In the genomic region with DNA sequence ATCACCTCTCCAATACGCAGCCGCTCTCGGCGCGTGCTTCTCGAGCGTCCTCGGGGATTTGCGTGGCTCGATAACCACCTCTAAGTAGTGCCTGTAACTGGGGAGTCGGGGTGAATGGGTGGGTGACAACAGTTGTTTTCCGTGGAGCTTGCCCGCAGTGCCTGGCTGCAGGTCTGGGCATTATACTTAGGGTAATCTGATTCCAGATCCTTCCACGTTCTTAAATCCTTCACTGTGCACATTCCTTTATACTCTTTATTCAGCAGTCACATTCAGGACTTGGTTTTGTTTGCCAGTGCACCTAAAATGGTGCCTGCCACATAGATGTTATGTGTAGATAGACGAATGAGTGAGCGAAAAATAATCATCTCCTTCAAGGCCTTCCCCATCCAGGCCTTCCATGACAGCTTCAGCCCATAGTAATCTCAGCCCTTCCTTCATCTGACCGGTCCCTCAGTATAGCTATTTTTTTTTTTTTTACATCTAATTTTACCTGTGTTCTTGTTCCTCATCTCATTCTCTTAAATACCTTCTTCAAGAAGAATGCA, we compare ENCODE assay signal across 8 cellular contexts. TPM values are rescaled to one million over a fixed set of nuclear protein-coding genes. Genes with fewer than 3 reads are reported as not detected.
DNase-seq lines count a peak whose midpoint lies in the region; ATAC-seq, FAIRE-seq and TF ChIP-seq lines count a peak whose summit lies in the region.

No MANE protein-coding gene starts in this region.

- peak overlapping the region; percentile 99 to 100 (median 99) for H3K27ac Mint-ChIP-seq in CD4-positive, CD25-positive, alpha-beta regulatory T cell
- peak overlapping the region; percentile 99 for H3K27ac Mint-ChIP-seq in astrocyte (ENCODE audit: unreplicated experiment)

- H3K27ac ChIP-seq in CD4-positive, CD25-positive, alpha-beta regulatory T cell (ENCODE audit: insufficient read depth, low read length, poor library complexity, severe bottlenecking), result peak overlapping the region; percentile 92
- H3K27ac ChIP-seq in astrocyte (ENCODE audit: low read depth, low read length) (peak overlapping the region; percentile 92), HepG2 (ENCODE audit: extremely low read length, insufficient read depth, low read length) (peak overlapping the region; percentile 88), transverse colon (peak overlapping the region; percentile 90 to 96 (median 92))

- TF ChIP-seq POLR2A in HepG2 (IDR thresholded peaks at IDR 0.05; ENCODE audit: insufficient read depth in 1 of 2, low read depth in 2 of 2, low read length in 2 of 2) (no peak), transverse colon (IDR thresholded peaks at IDR 0.05) (no peak), H54 (IDR thresholded peaks at IDR 0.05; ENCODE audit: low read depth, low read length) (no peak)

- BruUV-seq in HepG2 (replicated peaks; lab: Mats Ljungman, UMichigan), result TSS peak; percentile 44

- in situ Hi-C loops in HepG2 (cut with HindIII; ENCODE audit: extremely low pct_ligation_motif_present, low pct_unique_long_range_greater_than_20kb), result no loop called here
- in situ Hi-C loops in transverse colon (cut with MboI; ENCODE audit: low pct_ligation_motif_present in 1 of 4, low pct_unique_long_range_greater_than_20kb in 1 of 4, low sequenced_read_pairs in 3 of 4), result loop anchor here in 3 of 4 donors (5.0 to 10.0 kb wide), 2 partner anchors 51 to 109 kb away; partner anchors contain the start of gene CAPRIN1 (in 2 of the 3)

- no peak for DNase-seq in CD4-positive, CD25-positive, alpha-beta regulatory T cell
- peak; percentile 22 for DNase-seq in astrocyte (ENCODE audit: low read depth)
- DNase-seq in HepG2 (ENCODE audit: low spot score), result peak; percentile 6
- no peak for DNase-seq in transverse colon
- no peak for DNase-seq in H54 (ENCODE audit: insufficient read length, low spot score)
- no peak for DNase-seq in T1000 (lab: John Stamatoyannopoulos, UW)

- H3K4me2 ChIP-seq in astrocyte (ENCODE audit: low read length) (peak overlapping the region; percentile 87), HepG2 (ENCODE audit: low read depth, low read length) (peak overlapping the region; percentile 93)

- H3K9me3 Mint-ChIP-seq in CD4-positive, CD25-positive, alpha-beta regulatory T cell, result no peaks in the 10 kb centered on the region
- no peaks in the 10 kb centered on the region for H3K9me3 Mint-ChIP-seq in astrocyte (ENCODE audit: unreplicated experiment)

- H3K79me2 ChIP-seq in astrocyte (ENCODE audit: insufficient read depth, low read length) (peaks cover 44% of the 10 kb centered on the region), HepG2 (ENCODE audit: insufficient read depth, low read length) (peaks cover 39% of the 10 kb centered on the region)

- intact Hi-C loops in HepG2 (cut with micrococcal nuclease; ENCODE audit: unreplicated experiment) (loop anchor here (1.0 kb wide), 2 partner anchors 55 to 109 kb away; partner anchors contain the start of gene CAPRIN1), transverse colon (cut with DNase I; ENCODE audit: low total_unique reads) (loop anchor here (5.0 kb wide), 1 partner anchor 54 kb away; the partner anchor contains the start of gene CAPRIN1)

- peak overlapping the region; percentile 62 for H2AFZ ChIP-seq in astrocyte (ENCODE audit: low read depth, low read length)
- H2AFZ ChIP-seq in HepG2 (ENCODE audit: low read length), result no peak overlapping the region

- peaks cover 10% of the 10 kb centered on the region for H4K20me1 ChIP-seq in astrocyte (ENCODE audit: insufficient read depth, low read length)
- H4K20me1 ChIP-seq in HepG2 (ENCODE audit: insufficient read depth, low read length), result no peaks in the 10 kb centered on the region

- peak overlapping the region; percentile 95 for H3K9ac ChIP-seq in astrocyte (ENCODE audit: low read length)
- H3K9ac ChIP-seq in HepG2 (ENCODE audit: insufficient read depth, low read depth, low read length), result peak overlapping the region; percentile 97

- TF ChIP-seq CTCF in astrocyte (IDR thresholded peaks at IDR 0.05; ENCODE audit: insufficient read depth, low read depth, low read length), result no peak
- TF ChIP-seq CTCF in HepG2 (CRISPR knock-in tag; IDR thresholded peaks at IDR 0.05), result no peak
- TF ChIP-seq CTCF in transverse colon (IDR thresholded peaks at IDR 0.05), result no peak

- no peak for ATAC-seq in CD4-positive, CD25-positive, alpha-beta regulatory T cell (ENCODE audit: low read depth in 2 of 2)
- peak; percentile 7 for ATAC-seq in HG03571 (IDR thresholded peaks at IDR 0.05; ENCODE audit: unreplicated experiment)
- ATAC-seq in HepG2, result peak; percentile 24
- ATAC-seq in HG03439 (IDR thresholded peaks at IDR 0.05; ENCODE audit: unreplicated experiment), result no peak

- H3K4me3 ChIP-seq in CD4-positive, CD25-positive, alpha-beta regulatory T cell (ENCODE audit: low read depth, low read length), result peak overlapping the region; percentile 90
- H3K4me3 ChIP-seq in astrocyte (ENCODE audit: insufficient read depth, low read depth, low read length) (peak overlapping the region; percentile 96), HepG2 (replicated peaks in 1 of 3; ENCODE audit: insufficient read depth in 1 of 3, low read depth in 2 of 3, low read length in 3 of 3) (peak overlapping the region; percentile 89 to 92 (median 91)), transverse colon (peak overlapping the region; percentile 41 to 93 (median 75))

- no peak for TF ChIP-seq EP300 in HepG2 (IDR thresholded peaks at IDR 0.05; ENCODE audit: low read depth in 2 of 2, low read length in 2 of 2)
- TF ChIP-seq EP300 in HepG2 (CRISPR knock-in tag; IDR thresholded peaks at IDR 0.05; ENCODE audit: borderline replicate concordance), result no peak
- TF ChIP-seq EP300 in transverse colon (IDR thresholded peaks at IDR 0.05; ENCODE audit: low read depth), result no peak

- no peak for TF ChIP-seq RAD21 in HepG2 (CRISPR knock-in tag; IDR thresholded peaks at IDR 0.05)

- H3K4me1 Mint-ChIP-seq in CD4-positive, CD25-positive, alpha-beta regulatory T cell, result peaks cover 28 to 60% (median 34%) of the 10 kb centered on the region in 4 donors
- peaks cover 10% of the 10 kb centered on the region for H3K4me1 Mint-ChIP-seq in astrocyte (ENCODE audit: low read depth, unreplicated experiment)

- CTCF ChIA-PET in HepG2 (lab: Yijun Ruan, JAX; ENCODE audit: low intra/inter-chr PET ratio, low total read pairs), result no interaction called here

- peak overlapping the region; percentile 93 to 98 (median 96) for H3K4me3 Mint-ChIP-seq in CD4-positive, CD25-positive, alpha-beta regulatory T cell
- H3K4me3 Mint-ChIP-seq in astrocyte (ENCODE audit: unreplicated experiment), result peak overlapping the region; percentile 96

- POLR2A ChIA-PET in HepG2 (lab: Yijun Ruan, JAX), result interaction anchor here (0.9 to 2.2 kb wide), 8 partner anchors 9 to 810 kb away, joined by 3 to 30 read pairs (median 6); partner anchors contain the start of genes ABTB2, APIP, CAPRIN1 and PDHX

- FAIRE-seq in astrocyte (lab: Jason Lieb, UNC), result no peak
- FAIRE-seq in HepG2 (lab: Jason Lieb, UNC), result no peak
- no peak for FAIRE-seq in H54 (lab: Jason Lieb, UNC)

- no peaks in the 10 kb centered on the region for H3K27me3 ChIP-seq in CD4-positive, CD25-positive, alpha-beta regulatory T cell (ENCODE audit: control insufficient read depth, insufficient read depth, low read length)
- no peaks in the 10 kb centered on the region for H3K27me3 ChIP-seq in astrocyte (ENCODE audit: insufficient read depth, low read length)
- H3K27me3 ChIP-seq in HepG2 (ENCODE audit: control insufficient read depth in 1 of 2, insufficient read depth in 2 of 2, low read length in 2 of 2), result no peaks in the 10 kb centered on the region; a peak in 1 of 5 replicates
- no peaks in the 10 kb centered on the region for H3K27me3 ChIP-seq in transverse colon

- H3K36me3 Mint-ChIP-seq in CD4-positive, CD25-positive, alpha-beta regulatory T cell, result peaks cover 9% of the 10 kb centered on the region
- peaks cover 13% of the 10 kb centered on the region for H3K36me3 Mint-ChIP-seq in astrocyte (ENCODE audit: low read depth, unreplicated experiment)

- WGBS in HepG2 (ENCODE audit: low lambda C conversion rate), result 0% methylated on average over 15 of the region's 17 CpGs
- WGBS in transverse colon (ENCODE audit: low coverage in 1 of 2), 2 donors, result 0 to 11% methylated on average over 3 to 17 of the region's 17 CpGs

- peaks cover 32% of the 10 kb centered on the region for H3K4me1 ChIP-seq in CD4-positive, CD25-positive, alpha-beta regulatory T cell (ENCODE audit: control insufficient read depth, insufficient read depth, low read length, poor library complexity, severe bottlenecking)
- H3K4me1 ChIP-seq in astrocyte (ENCODE audit: insufficient read depth, low read length) (peaks cover 16% of the 10 kb centered on the region), HepG2 (ENCODE audit: insufficient read depth, low read length) (peaks cover 27% of the 10 kb centered on the region), transverse colon (peaks cover 7 to 24% (median 18%) of the 10 kb centered on the region in 4 donors)

- H3K36me3 ChIP-seq in CD4-positive, CD25-positive, alpha-beta regulatory T cell (ENCODE audit: control insufficient read depth, insufficient read depth, low read length), result peaks cover 30% of the 10 kb centered on the region
- H3K36me3 ChIP-seq in astrocyte (ENCODE audit: insufficient read depth, low read length) (peaks cover 34% of the 10 kb centered on the region), HepG2 (replicated peaks in 1 of 2; ENCODE audit: control insufficient read depth in 1 of 2, insufficient read depth in 2 of 2, low read length in 2 of 2) (peaks cover 8 to 37% of the 10 kb centered on the region in 2 experiments), transverse colon (peaks cover 0 to 19% (median 8%) of the 10 kb centered on the region in 4 donors)

- no peaks in the 10 kb centered on the region for H3K9me3 ChIP-seq in CD4-positive, CD25-positive, alpha-beta regulatory T cell (ENCODE audit: control insufficient read depth in 2 of 2, low read length in 2 of 2)
- H3K9me3 ChIP-seq in astrocyte (ENCODE audit: insufficient read depth, low read depth, low read length) (no peaks in the 10 kb centered on the region), HepG2 (ENCODE audit: low read length) (no peaks in the 10 kb centered on the region), transverse colon (no peaks in the 10 kb centered on the region)

- H3K27me3 Mint-ChIP-seq in CD4-positive, CD25-positive, alpha-beta regulatory T cell, result peaks cover 6% of the 10 kb centered on the region
- no peaks in the 10 kb centered on the region for H3K27me3 Mint-ChIP-seq in astrocyte (ENCODE audit: low read depth, unreplicated experiment)

RNA-seq across cellular contexts. Expression of gene NAT10, which starts 0.6 kb away (rescaled TPM):
- 48.8 TPM for total RNA-seq in CD4-positive, CD25-positive, alpha-beta regulatory T cell
- polyA plus RNA-seq in CD4-positive, CD25-positive, alpha-beta regulatory T cell, result 10 to 100 TPM; 24.8 to 42.2 (median 32.3) TPM
- total RNA-seq in astrocyte (31.9 and 32.2 TPM in 2 replicates), HepG2 (2016; rRNA removed; fragmentation: Illumina TruSeq; extraction: Trizol) (51.9 and 68.5 TPM in 2 replicates), transverse colon (10 to 100 TPM; 16.0 to 40.6 (median 26.9) TPM)
- total RNA-seq in HepG2 (2016; cell fraction: cytosol; rRNA removed; fragmentation: Illumina TruSeq; extraction: Trizol; ENCODE audit: low read depth), result 11.7 and 14.5 TPM in 2 replicates
- total RNA-seq in HepG2 (2016; cell fraction: insoluble cytoplasmic fraction; rRNA removed; fragmentation: Illumina TruSeq; extraction: Trizol), result 51.3 and 65.0 TPM in 2 replicates
- 23.4 and 24.4 TPM in 2 replicates for total RNA-seq in HepG2 (2016; cell fraction: membrane; rRNA removed; fragmentation: Illumina TruSeq; extraction: Trizol)
- 52.2 and 52.3 TPM in 2 replicates for total RNA-seq in HepG2 (2016; cell fraction: nucleus; rRNA removed; fragmentation: Illumina TruSeq; extraction: Trizol)
- polyA plus RNA-seq in HepG2 (2011; rRNA removed), result 33.9 TPM in 2 replicates
- 22.9 and 27.5 TPM in 2 replicates for polyA plus RNA-seq in HepG2 (2011; cell fraction: cytosol; rRNA removed)
- polyA plus RNA-seq in HepG2 (2011; cell fraction: nucleus; rRNA removed), result 49.7 and 54.1 TPM in 2 replicates
- polyA plus RNA-seq in HepG2 (2012), result 26.7 and 33.0 TPM in 2 replicates
- polyA plus RNA-seq in HepG2 (2016; cell fraction: cytosol; fragmentation: Illumina TruSeq; extraction: Trizol; ENCODE audit: low read depth), result 5.2 and 5.6 TPM in 2 replicates
- 56.8 and 61.8 TPM in 2 replicates for polyA plus RNA-seq in HepG2 (2016; cell fraction: insoluble cytoplasmic fraction; fragmentation: Illumina TruSeq; extraction: Trizol; ENCODE audit: low read depth)
- 12.1 and 13.5 TPM in 2 replicates for polyA plus RNA-seq in HepG2 (2016; cell fraction: membrane; fragmentation: Illumina TruSeq; extraction: Trizol; ENCODE audit: low read depth)
- 73.3 and 79.4 TPM in 2 replicates for polyA plus RNA-seq in HepG2 (2016; cell fraction: nucleus; fragmentation: Illumina TruSeq; extraction: Trizol; ENCODE audit: insufficient read depth, low read depth)
- 94.6 and 150 TPM in 2 replicates for polyA minus RNA-seq in HepG2 (2011; rRNA and poly(A)+ RNA removed; ENCODE audit: low replicate concordance)
- polyA minus RNA-seq in HepG2 (2011; cell fraction: cytosol; rRNA and poly(A)+ RNA removed), result 36.1 and 49.2 TPM in 2 replicates
- 60.5 and 63.5 TPM in 2 replicates for polyA minus RNA-seq in HepG2 (2011; cell fraction: nucleus; rRNA and poly(A)+ RNA removed)

RNA-seq across cellular contexts. Expression of gene CAPRIN1, which starts 54.5 kb away (rescaled TPM):
- 132 TPM for total RNA-seq in CD4-positive, CD25-positive, alpha-beta regulatory T cell
- 100 to 1,000 TPM in 2 of 4 donors, 10 to 100 TPM in 2; 83.4 to 111 (median 98.4) TPM for polyA plus RNA-seq in CD4-positive, CD25-positive, alpha-beta regulatory T cell
- 294 and 309 TPM in 2 replicates for total RNA-seq in astrocyte
- total RNA-seq in HepG2 (2016; rRNA removed; fragmentation: Illumina TruSeq; extraction: Trizol), result 162 and 284 TPM in 2 replicates
- total RNA-seq in HepG2 (2016; cell fraction: cytosol; rRNA removed; fragmentation: Illumina TruSeq; extraction: Trizol; ENCODE audit: low read depth), result 44.8 and 58.6 TPM in 2 replicates
- 162 and 279 TPM in 2 replicates for total RNA-seq in HepG2 (2016; cell fraction: insoluble cytoplasmic fraction; rRNA removed; fragmentation: Illumina TruSeq; extraction: Trizol)
- total RNA-seq in HepG2 (2016; cell fraction: membrane; rRNA removed; fragmentation: Illumina TruSeq; extraction: Trizol), result 104 and 119 TPM in 2 replicates
- total RNA-seq in HepG2 (2016; cell fraction: nucleus; rRNA removed; fragmentation: Illumina TruSeq; extraction: Trizol), result 189 and 204 TPM in 2 replicates
- 94.9 and 114 TPM in 2 replicates for polyA plus RNA-seq in HepG2 (2011; rRNA removed)
- 74.4 and 98.8 TPM in 2 replicates for polyA plus RNA-seq in HepG2 (2011; cell fraction: cytosol; rRNA removed)
- 51.0 and 58.1 TPM in 2 replicates for polyA plus RNA-seq in HepG2 (2011; cell fraction: nucleus; rRNA removed)
- 80.9 and 114 TPM in 2 replicates for polyA plus RNA-seq in HepG2 (2012)
- 16.0 and 18.8 TPM in 2 replicates for polyA plus RNA-seq in HepG2 (2016; cell fraction: cytosol; fragmentation: Illumina TruSeq; extraction: Trizol; ENCODE audit: low read depth)
- 277 and 286 TPM in 2 replicates for polyA plus RNA-seq in HepG2 (2016; cell fraction: insoluble cytoplasmic fraction; fragmentation: Illumina TruSeq; extraction: Trizol; ENCODE audit: low read depth)
- 61.3 and 64.2 TPM in 2 replicates for polyA plus RNA-seq in HepG2 (2016; cell fraction: membrane; fragmentation: Illumina TruSeq; extraction: Trizol; ENCODE audit: low read depth)
- polyA plus RNA-seq in HepG2 (2016; cell fraction: nucleus; fragmentation: Illumina TruSeq; extraction: Trizol; ENCODE audit: insufficient read depth, low read depth), result 144 and 159 TPM in 2 replicates
- polyA minus RNA-seq in HepG2 (2011; rRNA and poly(A)+ RNA removed; ENCODE audit: low replicate concordance), result 229 and 694 TPM in 2 replicates
- polyA minus RNA-seq in HepG2 (2011; cell fraction: cytosol; rRNA and poly(A)+ RNA removed), result 122 and 129 TPM in 2 replicates
- 193 and 204 TPM in 2 replicates for polyA minus RNA-seq in HepG2 (2011; cell fraction: nucleus; rRNA and poly(A)+ RNA removed)
- total RNA-seq in transverse colon, result 100 to 1,000 TPM; 129 to 163 (median 152) TPM

Comparison
In these comparisons a context has a peak if more than half of its experiments do, and no peak if none do; other contexts are left out.
1. ATAC-seq: peak in HG03571 (single experiment) and HepG2 (single experiment); none in CD4-positive, CD25-positive, alpha-beta regulatory T cell (0 of 2) and HG03439 (single experiment).
2. DNase-seq: peak in astrocyte (single experiment) and HepG2 (single experiment); none in CD4-positive, CD25-positive, alpha-beta regulatory T cell (0 of 3), transverse colon (single experiment), H54 (single experiment) and T1000 (single experiment).
3. Peak in every context shown above with its lines, with median percentiles within 50 percentile points of each other: H3K27ac ChIP-seq and H3K4me3 ChIP-seq.